ENCODE assay signal across 8 cellular contexts in the genomic region with DNA sequence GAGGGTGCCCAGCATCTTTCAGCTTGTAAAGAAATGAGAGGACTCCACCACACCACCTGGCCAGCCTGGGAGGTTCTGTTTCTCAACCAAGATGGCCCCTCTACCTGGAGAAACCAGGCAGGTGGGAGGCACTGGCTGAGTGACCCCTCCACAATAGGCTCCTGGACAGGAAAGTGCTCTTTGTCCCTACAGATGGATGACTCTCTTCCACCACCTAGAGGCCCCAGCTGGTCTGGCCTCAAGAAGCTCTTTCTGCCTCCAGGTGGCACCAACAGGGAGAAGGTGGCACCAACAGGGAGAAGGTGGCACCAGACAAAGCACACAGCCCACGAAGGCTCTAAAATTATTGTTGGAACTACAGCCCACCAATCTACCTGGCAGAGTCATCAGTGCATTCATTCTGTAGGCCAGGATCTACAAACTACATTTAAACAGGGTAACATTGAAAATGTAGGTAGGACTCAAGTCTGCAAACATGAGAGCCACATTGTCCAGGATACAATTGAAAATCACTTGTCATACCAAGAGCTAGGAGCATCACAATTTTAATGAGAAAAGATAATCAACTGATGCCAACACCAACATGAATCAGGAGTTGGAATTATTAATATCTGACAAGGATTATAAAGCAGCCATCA. TPM values are rescaled to one million over a fixed set of nuclear protein-coding genes. Genes with fewer than 3 reads are reported as not detected.
DNase-seq lines count a peak whose midpoint lies in the region; TF ChIP-seq lines count a peak whose summit lies in the region.

No MANE protein-coding gene starts in this region.

- no peaks in the 10 kb centered on the region for H3K36me3 Mint-ChIP-seq in mesothelial cell of epicardium

- no peak overlapping the region for H3K27ac ChIP-seq in spleen

- peaks cover 0 to 4% (median 0%) of the 10 kb centered on the region in 7 donors for H3K27me3 ChIP-seq in spleen (replicated peaks in 1 of 7)

- WGBS in spleen, 5 donors: 40 to 62% (median 56%) methylated on average over 1 of the region's 1 CpG

- no peak overlapping the region for H3K4me3 Mint-ChIP-seq in mesothelial cell of epicardium

- no peaks in the 10 kb centered on the region for H3K36me3 ChIP-seq in spleen

- peaks cover 0 to 32% (median 0%) of the 10 kb centered on the region in 6 donors for H3K4me1 ChIP-seq in spleen

- peaks cover 3 to 22% (median 16%) of the 10 kb centered on the region in 8 donors for H3K9me3 ChIP-seq in spleen

- DNase-seq in SIG-M5 treated with dmso at 0.1 percent for 504 hours (lab: John Stamatoyannopoulos, UW; ENCODE audit: unreplicated experiment) (peak; percentile 67), SIG-M5 (lab: John Stamatoyannopoulos, UW) (no peak), NCI-H1092 (lab: John Stamatoyannopoulos, UW) (peak; percentile 74), fibroblast of mammary gland (ENCODE audit: low read depth) (peak; percentile 13), spleen (peak; percentile 69), mesothelial cell of epicardium (ENCODE audit: low spot score in 2 of 2, unreplicated experiment in 2 of 2) (no peak), NCI-H1048 (lab: John Stamatoyannopoulos, UW) (no peak)

- H3K4me1 Mint-ChIP-seq in mesothelial cell of epicardium: no peaks in the 10 kb centered on the region

- intact Hi-C loops in spleen (cut with DNase I; ENCODE audit: low total_unique reads): loop anchor here (10.0 kb wide), 1 partner anchor 63 kb away; no protein-coding TSS in a partner anchor

- no peak overlapping the region for H3K4me3 ChIP-seq in WI38 (ENCODE audit: low read depth, low read length)
- H3K4me3 ChIP-seq in fibroblast of mammary gland (ENCODE audit: control insufficient read depth, low read depth, low read length): no peak overlapping the region
- no peak overlapping the region for H3K4me3 ChIP-seq in spleen

- peaks cover 10% of the 10 kb centered on the region for H3K9me3 Mint-ChIP-seq in mesothelial cell of epicardium

- no peak overlapping the region for H3K27ac Mint-ChIP-seq in mesothelial cell of epicardium

- TF ChIP-seq POLR2A in spleen (IDR thresholded peaks at IDR 0.05): no peak

- TF ChIP-seq CTCF in WI38 (IDR thresholded peaks at IDR 0.05; ENCODE audit: low read depth, low read length) (peak; percentile 57), fibroblast of mammary gland (conservative IDR thresholded peaks at IDR 0.05; ENCODE audit: control insufficient read depth, insufficient read depth, low read depth, low read length) (peak; percentile 50), spleen (IDR thresholded peaks at IDR 0.05 in 8 of 11, conservative IDR thresholded peaks at IDR 0.05 in 3 of 11) (peak in 8 of 11 experiments; percentile 28 to 74 (median 59)), mesothelial cell of epicardium (IDR thresholded peaks at IDR 0.05; ENCODE audit: unreplicated experiment) (no peak)

- peaks cover 33% of the 10 kb centered on the region for H3K27me3 Mint-ChIP-seq in mesothelial cell of epicardium (ENCODE audit: low read depth)

RNA-seq across cellular contexts. Expression of gene TMPRSS3, which starts 14.4 kb away (rescaled TPM):
- total RNA-seq in spleen: 1 to 10 TPM in 2 of 7 donors, under 1 TPM in 4, not detected in 1; 0.51 to 6.0 (median 0.78) TPM
- polyA plus RNA-seq in spleen: under 1 TPM; 0.22 to 0.32 (median 0.24) TPM
- not detected in 3 replicates for total RNA-seq in mesothelial cell of epicardium

RNA-seq across cellular contexts. Expression of gene TFF1, which starts 15.1 kb away (rescaled TPM):
- not detected for total RNA-seq in spleen
- not detected for polyA plus RNA-seq in spleen
- 0.53 TPM in 1 of 3 replicates, not detected in the others for total RNA-seq in mesothelial cell of epicardium

RNA-seq across cellular contexts. Expression of gene UBASH3A, which starts 22.2 kb away (rescaled TPM):
- total RNA-seq in spleen (10 to 100 TPM in 5 of 7 donors, 1 to 10 TPM in 2; 7.2 to 16.3 (median 11.4) TPM), mesothelial cell of epicardium (not detected in 3 replicates)
- 1 to 10 TPM; 2.6 to 4.2 (median 3.3) TPM for polyA plus RNA-seq in spleen

RNA-seq across cellular contexts. Expression of gene TFF2, which starts 30.7 kb away (rescaled TPM):
- total RNA-seq in spleen (not detected), mesothelial cell of epicardium (not detected in 3 replicates)
- polyA plus RNA-seq in spleen: under 1 TPM in 1 of 3 donors, not detected in 2; 0.14 TPM

Comparison
In these comparisons a context has a peak if more than half of its experiments do, and no peak if none do; other contexts are left out.
1. DNase-seq: peak in SIG-M5 treated with dmso at 0.1 percent for 504 hours (single experiment), NCI-H1092 (single experiment), fibroblast of mammary gland (single experiment) and spleen (single experiment); none in SIG-M5 (single experiment), mesothelial cell of epicardium (0 of 2) and NCI-H1048 (single experiment).